Comparison of ENCODE assay signal across 9 cellular contexts in genomic region chr20:56974499-56975250, GRCh38.
DNase-seq lines count a peak whose midpoint lies in the region; ATAC-seq and TF ChIP-seq lines count a peak whose summit lies in the region.
"Had no signal": no experiment of that assay in that cellular context is flagged by ENCODE, and none has a peak within 500 bp of the region (broad histone marks: within the 10 kb centered on the region; RNA-seq: fewer than 3 reads in every experiment).

No MANE protein-coding gene starts in this region.

- H3K27me3 ChIP-seq in OCI-LY3 (ENCODE audit: low read depth, low read length), result peaks cover 66% of the 10 kb centered on the region

- H3K4me3 ChIP-seq in OCI-LY3 (ENCODE audit: low read length) (no peak overlapping the region), epithelial cell of esophagus (ENCODE audit: low read length) (no peak overlapping the region)

- no peaks in the 10 kb centered on the region for H3K36me3 ChIP-seq in OCI-LY3 (replicated peaks; ENCODE audit: low read depth, low read length)

- peaks cover 8% of the 10 kb centered on the region for H3K4me1 ChIP-seq in OCI-LY3 (ENCODE audit: low read length)

- H3K9ac ChIP-seq in OCI-LY3 (ENCODE audit: low read length), result no peak overlapping the region

- DNase-seq in AG09319 (ENCODE audit: extremely low read depth, low read depth) (peak; percentile 53), GM13977 (ENCODE audit: low spot score) (peak; percentile 41), epithelial cell of esophagus (ENCODE audit: low read depth) (peak; percentile 77), non-pigmented ciliary epithelial cell (ENCODE audit: low read depth) (peak; percentile 22), NCI-H1105 (lab: John Stamatoyannopoulos, UW) (no peak)
- DNase-seq: naive B cell had no signal

- ATAC-seq in HG03460 (IDR thresholded peaks at IDR 0.05; ENCODE audit: unreplicated experiment) (no peak), HG03135 (IDR thresholded peaks at IDR 0.05; ENCODE audit: unreplicated experiment) (no peak)

- H3K4me2 ChIP-seq in OCI-LY3 (ENCODE audit: low read length), result peak overlapping the region; percentile 41

- H2AFZ ChIP-seq in OCI-LY3 (ENCODE audit: low read depth, low read length), result no peak overlapping the region

- TF ChIP-seq CTCF in AG09319 (IDR thresholded peaks at IDR 0.05; ENCODE audit: low read depth, low read length) (peak; percentile 90), GM13977 (IDR thresholded peaks at IDR 0.05; ENCODE audit: extremely low read depth, insufficient read depth, missing control alignments) (peak; percentile 58), OCI-LY3 (IDR thresholded peaks at IDR 0.05; ENCODE audit: low read depth, low read length) (peak; percentile 98), epithelial cell of esophagus (IDR thresholded peaks at IDR 0.05; ENCODE audit: insufficient read depth, low read depth, low read length, missing control alignments) (peak; percentile 83)

- no peaks in the 10 kb centered on the region for H4K20me1 ChIP-seq in OCI-LY3 (ENCODE audit: insufficient read depth, low read length)

- H3K27ac ChIP-seq in OCI-LY3 (ENCODE audit: low read length), result no peak overlapping the region

- H3K9me3 ChIP-seq in OCI-LY3 (ENCODE audit: insufficient read depth, low read length), result no peaks in the 10 kb centered on the region

- in situ Hi-C loops in GM13977 (cut with MboI; ENCODE audit: low pct_unique_long_range_greater_than_20kb, low sequenced_read_pairs, unreplicated experiment), result no loop called here

- H3K79me2 ChIP-seq in OCI-LY3 (ENCODE audit: low read length), result no peaks in the 10 kb centered on the region
